ENCODE assay signal across 20 cellular contexts in the genomic region with DNA sequence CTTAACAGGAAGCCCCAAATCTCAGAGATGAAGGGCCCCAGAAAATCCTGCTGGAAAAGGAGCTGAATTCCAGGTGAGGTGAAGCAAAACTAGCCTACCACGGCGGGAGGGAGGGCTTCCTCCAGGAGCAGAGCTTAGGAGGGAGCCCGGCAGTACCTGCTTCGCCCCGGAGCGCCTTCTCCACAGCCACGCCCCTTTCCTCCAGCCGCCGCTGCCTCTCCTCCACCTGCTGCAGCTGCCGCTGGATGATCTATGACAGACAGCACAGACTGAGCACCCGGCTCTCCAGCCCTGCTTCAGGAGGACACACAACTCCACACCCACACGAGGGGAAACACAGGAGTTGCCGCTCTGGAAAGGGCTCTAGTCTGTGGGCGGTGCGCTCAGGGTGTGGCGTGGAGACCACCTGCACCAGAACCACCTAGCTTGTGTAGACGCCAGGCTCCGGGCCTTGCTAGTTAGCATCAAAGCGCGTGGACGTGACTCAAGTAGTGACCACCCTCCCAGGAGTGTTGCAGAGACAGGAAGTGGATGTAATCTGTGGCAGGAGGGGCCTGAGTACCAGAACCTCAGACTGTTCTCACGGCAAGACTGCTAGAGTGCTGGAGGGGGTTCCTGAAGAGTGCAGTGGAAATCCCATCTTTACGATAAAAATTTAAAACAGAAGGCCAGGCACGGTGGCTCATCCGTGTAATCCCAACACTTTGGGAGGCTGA. TPM values are rescaled to one million over a fixed set of nuclear protein-coding genes. Genes with fewer than 3 reads are reported as not detected.
A peak's percentile ranks its signal among the peaks of the same experiment; 100 is the strongest.
DNase-seq lines count a peak whose midpoint lies in the region; ATAC-seq and TF ChIP-seq lines count a peak whose summit lies in the region.
"Had no signal": no experiment of that assay in that cellular context is flagged by ENCODE, and none has a peak within 500 bp of the region (broad histone marks: within the 10 kb centered on the region; RNA-seq: fewer than 3 reads in every experiment).

No MANE protein-coding gene starts in this region.

- peaks cover 10% of the 10 kb centered on the region for H3K36me3 Mint-ChIP-seq in WTC11
- peaks cover 66 to 80% of the 10 kb centered on the region in 2 donors for H3K36me3 Mint-ChIP-seq in stimulated activated naive B cell treated with anti-CD40 and anti-IgM and Interleukin-4, amounts not matched to agents 10 μg/mL and 1 μg/mL and 100 μg/mL, for 72 hours
- H3K36me3 Mint-ChIP-seq: natural killer cell had no signal

- no peaks in the 10 kb centered on the region for H3K9me3 ChIP-seq in left lung
- H3K9me3 ChIP-seq: colonic mucosa, testis had no signal

- peak; percentile 21; the same call in 1 of the 2 replicates for ATAC-seq in WTC11
- peak; percentile 55 for ATAC-seq in left lung
- peak in 1 of 2 donors; percentile 22 for ATAC-seq in stimulated activated naive B cell treated with anti-CD40 and anti-IgM and Interleukin-4, amounts not matched to agents 10 μg/mL and 1 μg/mL and 100 μg/mL, for 72 hours (replicated peaks)
- ATAC-seq: activated CD8-positive, alpha-beta memory T cell treated with anti-CD3 and anti-CD28 coated beads, Interleukin-2, amount 10 ng/mL, durations not matched to agents 7 days and 5 days; natural killer cell had no signal

- no peaks in the 10 kb centered on the region for H3K27me3 Mint-ChIP-seq in WTC11 (ENCODE audit: low read depth)
- H3K27me3 Mint-ChIP-seq in stimulated activated naive B cell treated with anti-CD40 and anti-IgM and Interleukin-4, amounts not matched to agents 10 μg/mL and 1 μg/mL and 100 μg/mL, for 72 hours, result no peaks in the 10 kb centered on the region
- H3K27me3 Mint-ChIP-seq: activated B cell treated with CpG ODN at 0.5 μM for 24 hours; activated CD8-positive, alpha-beta memory T cell treated with anti-CD3 and anti-CD28 coated beads, Interleukin-2, amount 10 ng/mL, durations not matched to agents 7 days and 5 days had no signal

- TF ChIP-seq CTCF in WTC11 (IDR thresholded peaks at IDR 0.05) (no peak), left lung (IDR thresholded peaks at IDR 0.05) (no peak), foreskin fibroblast (IDR thresholded peaks at IDR 0.05; ENCODE audit: low read depth, low read length) (no peak)

- CTCF ChIA-PET in WTC11 (lab: Charles Lee), result interaction anchor here (0.6 to 1.6 kb wide), 2 partner anchors 24 to 267 kb away, joined by 3 to 9 read pairs; no protein-coding TSS in a partner anchor

- no peaks in the 10 kb centered on the region for H3K9me3 Mint-ChIP-seq in WTC11
- no peaks in the 10 kb centered on the region for H3K9me3 Mint-ChIP-seq in stimulated activated naive B cell treated with anti-CD40 and anti-IgM and Interleukin-4, amounts not matched to agents 10 μg/mL and 1 μg/mL and 100 μg/mL, for 72 hours
- H3K9me3 Mint-ChIP-seq: activated B cell treated with CpG ODN at 0.5 μM for 24 hours, natural killer cell had no signal

- intact Hi-C loops in left lung (cut with DNase I), result no loop called here

- H3K36me3 ChIP-seq in left lung, result peaks cover 0 to 35% of the 10 kb centered on the region in 2 donors
- H3K36me3 ChIP-seq: colonic mucosa had no signal

- peaks cover 12% of the 10 kb centered on the region for H3K4me1 Mint-ChIP-seq in WTC11
- peaks cover 22 to 42% of the 10 kb centered on the region in 2 donors for H3K4me1 Mint-ChIP-seq in stimulated activated naive B cell treated with anti-CD40 and anti-IgM and Interleukin-4, amounts not matched to agents 10 μg/mL and 1 μg/mL and 100 μg/mL, for 72 hours
- H3K4me1 Mint-ChIP-seq: activated B cell treated with CpG ODN at 0.5 μM for 24 hours; activated CD8-positive, alpha-beta memory T cell treated with anti-CD3 and anti-CD28 coated beads, Interleukin-2, amount 10 ng/mL, durations not matched to agents 7 days and 5 days; natural killer cell had no signal

- no peaks in the 10 kb centered on the region for H3K27me3 ChIP-seq in left lung
- H3K27me3 ChIP-seq: colonic mucosa, testis had no signal

- POLR2A ChIA-PET in WTC11 (lab: Charles Lee), result no interaction called here

- H3K27ac ChIP-seq in left lung, result no peak overlapping the region
- H3K27ac ChIP-seq: colonic mucosa, epithelial cell of prostate, testis had no signal

- DNase-seq in NCI-H1417 (lab: John Stamatoyannopoulos, UW) (peak; percentile 59 to 80 (median 77)), NCI-H1417 treated with DMSO at 0.1 percent for 48 hours (lab: John Stamatoyannopoulos, UW) (no peak), WTC11 (ENCODE audit: low spot score) (no peak), left lung (peak in 1 of 2 donors; percentile 77), foreskin fibroblast (no peak), NCI-H226 (no peak), midbrain (lab: John Stamatoyannopoulos, UW) (no peak)
- DNase-seq in stimulated activated naive B cell treated with anti-CD40 and anti-IgM and Interleukin-4, amounts not matched to agents 10 μg/mL and 1 μg/mL and 100 μg/mL, for 72 hours, result no peak
- DNase-seq: activated B cell treated with CpG ODN at 0.5 μM for 24 hours; activated CD8-positive, alpha-beta memory T cell treated with anti-CD3 and anti-CD28 coated beads, Interleukin-2, amount 10 ng/mL, durations not matched to agents 7 days and 5 days; activated gamma-delta T cell treated with Interleukin-2 at 50 U/mL for 16 hours; aorta; colonic mucosa; GOT3; natural killer cell; NCI-H1694 treated with DMSO at 0.1 percent for 48 hours; NCI-H748 treated with DMSO at 0.1 percent for 48 hours; stimulated activated CD4-positive, alpha-beta T cell treated with anti-CD3 and anti-CD28 coated beads, Interleukin-1b, Interleukin-23, amount 100 ng/mL, for 48 hours; testis had no signal

- H3K4me3 ChIP-seq in left lung (no peak overlapping the region), foreskin fibroblast (ENCODE audit: low read depth in 1 of 2, low read length in 2 of 2) (no peak overlapping the region)
- H3K4me3 ChIP-seq: colonic mucosa, testis had no signal

- H3K4me1 ChIP-seq in left lung, result peaks cover 0 to 7% of the 10 kb centered on the region in 2 donors
- H3K4me1 ChIP-seq: colonic mucosa, testis had no signal

- H3K27ac Mint-ChIP-seq in WTC11, result peak overlapping the region; percentile 49; the same call in 1 of the 2 replicates
- H3K27ac Mint-ChIP-seq in stimulated activated naive B cell treated with anti-CD40 and anti-IgM and Interleukin-4, amounts not matched to agents 10 μg/mL and 1 μg/mL and 100 μg/mL, for 72 hours, result peak overlapping the region; percentile 86
- H3K27ac Mint-ChIP-seq: activated B cell treated with CpG ODN at 0.5 μM for 24 hours; activated CD8-positive, alpha-beta memory T cell treated with anti-CD3 and anti-CD28 coated beads, Interleukin-2, amount 10 ng/mL, durations not matched to agents 7 days and 5 days; natural killer cell had no signal

- H3K4me3 Mint-ChIP-seq in WTC11, result no peak overlapping the region
- no peak overlapping the region for H3K4me3 Mint-ChIP-seq in stimulated activated naive B cell treated with anti-CD40 and anti-IgM and Interleukin-4, amounts not matched to agents 10 μg/mL and 1 μg/mL and 100 μg/mL, for 72 hours
- H3K4me3 Mint-ChIP-seq: activated B cell treated with CpG ODN at 0.5 μM for 24 hours; activated CD8-positive, alpha-beta memory T cell treated with anti-CD3 and anti-CD28 coated beads, Interleukin-2, amount 10 ng/mL, durations not matched to agents 7 days and 5 days; natural killer cell had no signal

TF ChIP-seq in WTC11, 78 proteins besides CTCF, POLR2A, EP300 and RAD21:
- TF ChIP-seq ZNF219 (CRISPR knock-in tag; IDR thresholded peaks at IDR 0.05; ENCODE audit: borderline replicate concordance) (no peak), ATF1 (CRISPR knock-in tag; IDR thresholded peaks at IDR 0.05) (no peak), CBFB (CRISPR knock-in tag; IDR thresholded peaks at IDR 0.05; ENCODE audit: low read depth) (no peak), CREB1 (CRISPR knock-in tag; IDR thresholded peaks at IDR 0.05) (no peak), ZNF423 (CRISPR knock-in tag; IDR thresholded peaks at IDR 0.05) (no peak), SOX15 (CRISPR knock-in tag; IDR thresholded peaks at IDR 0.05) (no peak), ZNF232 (CRISPR knock-in tag; IDR thresholded peaks at IDR 0.05) (no peak), TEAD1 (CRISPR knock-in tag; IDR thresholded peaks at IDR 0.05) (no peak)
- TF ChIP-seq, protein P1, sequence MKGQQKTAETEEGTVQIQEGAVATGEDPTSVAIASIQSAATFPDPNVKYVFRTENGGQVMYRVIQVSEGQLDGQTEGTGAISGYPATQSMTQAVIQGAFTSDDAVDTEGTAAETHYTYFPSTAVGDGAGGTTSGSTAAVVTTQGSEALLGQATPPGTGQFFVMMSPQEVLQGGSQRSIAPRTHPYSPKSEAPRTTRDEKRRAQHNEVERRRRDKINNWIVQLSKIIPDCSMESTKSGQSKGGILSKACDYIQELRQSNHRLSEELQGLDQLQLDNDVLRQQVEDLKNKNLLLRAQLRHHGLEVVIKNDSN (CRISPR knock-in tag; IDR thresholded peaks at IDR 0.05), result no peak
- TF ChIP-seq, protein P2, sequence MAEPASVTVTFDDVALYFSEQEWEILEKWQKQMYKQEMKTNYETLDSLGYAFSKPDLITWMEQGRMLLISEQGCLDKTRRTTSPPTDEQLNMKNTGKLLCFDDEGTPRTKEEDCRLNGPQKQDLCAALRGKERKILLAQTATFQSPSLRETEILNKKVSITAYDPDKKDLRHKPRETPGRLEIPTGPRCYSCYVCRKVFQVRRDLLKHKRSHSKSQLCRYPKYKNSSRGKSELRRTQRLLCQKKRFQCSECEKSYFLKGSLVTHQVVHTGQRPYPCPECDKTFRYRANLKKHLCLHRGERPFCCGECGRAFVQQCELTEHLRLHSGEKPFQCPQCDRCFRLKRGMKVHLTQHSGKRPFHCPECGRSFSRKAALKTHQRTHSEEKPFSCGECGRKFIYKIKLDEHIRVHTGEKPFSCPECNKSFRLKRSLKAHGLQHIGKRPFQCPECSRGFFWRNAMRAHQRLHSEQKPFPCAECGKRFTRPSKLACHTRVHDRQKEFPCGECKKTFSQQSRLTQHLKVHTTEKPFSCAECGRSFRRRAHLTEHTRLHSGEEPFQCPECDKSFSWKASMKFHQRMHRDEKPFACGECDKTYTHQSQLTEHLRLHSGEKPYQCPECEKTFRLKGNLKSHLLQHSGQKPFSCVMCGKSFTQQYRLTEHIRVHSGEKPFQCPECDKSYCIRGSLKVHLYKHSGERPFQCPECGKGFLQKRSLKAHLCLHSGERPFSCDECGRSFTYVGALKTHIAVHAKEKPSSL (CRISPR knock-in tag; conservative IDR thresholded peaks at IDR 0.05), result no peak

RNA-seq across cellular contexts. Expression of a gene that starts 34.6 kb away (rescaled TPM):
- total RNA-seq in WTC11 (2021) (26.1 to 32.5 TPM (median 27.6 TPM) in 3 replicates), left lung (10 to 100 TPM; 26.6 to 33.5 TPM)

Comparison
In these comparisons a context has a peak if more than half of its experiments do, and no peak if none do; other contexts are left out.
1. DNase-seq: peak in NCI-H1417 (3 of 3); none in NCI-H1417 treated with DMSO at 0.1 percent for 48 hours (single experiment), WTC11 (single experiment), stimulated activated naive B cell treated with anti-CD40 and anti-IgM and Interleukin-4, amounts not matched to agents 10 μg/mL and 1 μg/mL and 100 μg/mL, for 72 hours (single experiment), foreskin fibroblast (0 of 2), NCI-H226 (single experiment) and midbrain (single experiment).